Comparison of ENCODE assay signal across 16 cellular contexts in the genomic region with DNA sequence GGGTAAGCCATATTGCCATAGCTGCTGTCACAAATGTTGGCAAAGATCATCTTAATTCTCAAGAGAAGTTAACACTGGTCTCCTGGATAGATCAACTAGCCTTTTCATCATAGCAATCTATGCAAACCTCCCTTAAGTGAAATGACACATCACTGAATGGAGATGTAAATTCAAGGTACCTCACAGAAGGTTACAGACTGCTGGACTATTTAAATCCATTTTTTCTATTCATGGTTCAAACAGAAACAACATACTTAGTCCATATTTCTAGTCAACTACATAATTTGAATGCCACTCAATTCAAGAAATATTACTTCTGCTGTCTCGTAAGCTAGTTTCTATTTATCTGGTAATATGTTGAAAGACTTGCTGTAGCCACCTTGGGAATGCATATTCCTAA.
DNase-seq lines count a peak whose midpoint lies in the region; ATAC-seq and TF ChIP-seq lines count a peak whose summit lies in the region.
"Had no signal": no experiment of that assay in that cellular context is flagged by ENCODE, and none has a peak within 500 bp of the region (broad histone marks: within the 10 kb centered on the region; RNA-seq: fewer than 3 reads in every experiment).

No MANE protein-coding gene starts in this region.

- H3K36me3 ChIP-seq in heart right ventricle = no peaks in the 10 kb centered on the region
- H3K36me3 ChIP-seq: neural progenitor cell, spleen had no signal

- DNase-seq in LoVo (ENCODE audit: low spot score) = no peak
- no peak for DNase-seq in dorsolateral prefrontal cortex
- DNase-seq in MV-4-11 (lab: John Stamatoyannopoulos, UW) = no peak
- no peak for DNase-seq in heart right ventricle
- DNase-seq: activated CD4-positive, alpha-beta T cell treated with anti-CD3 and anti-CD28 coated beads for 36 hours; activated effector memory CD4-positive, alpha-beta T cell treated with anti-CD3 and anti-CD28 coated beads, Interleukin-2, amount 50 U/mL, for 16 hours; HFFc6; hippocampal formation; NCI-H187 treated with DMSO at 0.1 percent for 48 hours; spleen had no signal

- no peak for TF ChIP-seq CTCF in dorsolateral prefrontal cortex (IDR thresholded peaks at IDR 0.05 in 54 of 56, conservative IDR thresholded peaks at IDR 0.05 in 2 of 56; ENCODE audit: low read depth in 1 of 56, partially characterized antibody in 56 of 56)
- no peak for TF ChIP-seq CTCF in heart right ventricle (IDR thresholded peaks at IDR 0.05)

- no peak overlapping the region for H3K4me3 ChIP-seq in dorsolateral prefrontal cortex
- no peak overlapping the region for H3K4me3 ChIP-seq in heart right ventricle
- H3K4me3 ChIP-seq: neural progenitor cell had no signal

- H3K27ac ChIP-seq in dorsolateral prefrontal cortex (no peak overlapping the region), heart right ventricle (no peak overlapping the region)
- H3K27ac ChIP-seq: neural progenitor cell had no signal

- H3K27me3 ChIP-seq in dorsolateral prefrontal cortex (peaks cover 0 to 2% (median 0%) of the 10 kb centered on the region in 45 donors), heart right ventricle (no peaks in the 10 kb centered on the region)
- H3K27me3 ChIP-seq: neural progenitor cell, spleen had no signal

- intact Hi-C loops in dorsolateral prefrontal cortex (cut with DNase I) (no loop called here), heart right ventricle (cut with DNase I) (no loop called here)

- H3K4me1 ChIP-seq in heart right ventricle = no peaks in the 10 kb centered on the region

- ATAC-seq in GM18499 (IDR thresholded peaks at IDR 0.05; ENCODE audit: insufficient read depth, unreplicated experiment) (peak; percentile 35), GM21390 (IDR thresholded peaks at IDR 0.05; ENCODE audit: unreplicated experiment) (peak; percentile 66), HG02943 (IDR thresholded peaks at IDR 0.05; ENCODE audit: low read depth, unreplicated experiment) (peak; percentile 67), HG03575 (IDR thresholded peaks at IDR 0.05; ENCODE audit: extremely low read depth, insufficient number of reproducible peaks, low FRiP score, unreplicated experiment) (peak; percentile 38), heart right ventricle (no peak)
- ATAC-seq: activated CD4-positive, alpha-beta T cell treated with anti-CD3 and anti-CD28 coated beads for 36 hours; SK-N-SH treated with all-trans-retinoic acid at 6 μM for 48 hours had no signal

- WGBS in heart right ventricle, 2 donors = 94 to 96% methylated on average over 1 of the region's 1 CpG

- no peaks in the 10 kb centered on the region for H3K9me3 ChIP-seq in heart right ventricle

Comparison
In these comparisons a context has a peak if more than half of its experiments do, and no peak if none do; other contexts are left out.
1. ATAC-seq: peak in GM18499 (single experiment), GM21390 (single experiment), HG02943 (single experiment) and HG03575 (single experiment); none in heart right ventricle (0 of 8).